In genomic region chr9:86993830-86994229, GRCh38 we compare ENCODE assay signal across 7 cellular contexts.
"Had no signal": no experiment of that assay in that cellular context is flagged by ENCODE, and none has a peak within 500 bp of the region (broad histone marks: within the 10 kb centered on the region; RNA-seq: fewer than 3 reads in every experiment).

No MANE protein-coding gene starts in this region.

- H3K9me3 Mint-ChIP-seq: GM23338 had no signal

- DNase-seq: H7, IMR-90, KG1 had no signal

- H3K4me3 Mint-ChIP-seq: GM23338 had no signal

- H3K9me3 ChIP-seq: HAP-1 had no signal

- H3K4me1 Mint-ChIP-seq: GM23338 had no signal

- H3K4me1 ChIP-seq: HAP-1 had no signal

- ATAC-seq: GM23338, HCT116, K562 had no signal

- H3K27ac Mint-ChIP-seq: GM23338 had no signal

- H3K36me3 ChIP-seq: HAP-1 had no signal

- H2AFZ ChIP-seq: GM23338 had no signal

- H3K4me3 ChIP-seq: GM23338, HAP-1, K562 had no signal
